Comparison of ENCODE assay signal across 10 cellular contexts in the genomic region with DNA sequence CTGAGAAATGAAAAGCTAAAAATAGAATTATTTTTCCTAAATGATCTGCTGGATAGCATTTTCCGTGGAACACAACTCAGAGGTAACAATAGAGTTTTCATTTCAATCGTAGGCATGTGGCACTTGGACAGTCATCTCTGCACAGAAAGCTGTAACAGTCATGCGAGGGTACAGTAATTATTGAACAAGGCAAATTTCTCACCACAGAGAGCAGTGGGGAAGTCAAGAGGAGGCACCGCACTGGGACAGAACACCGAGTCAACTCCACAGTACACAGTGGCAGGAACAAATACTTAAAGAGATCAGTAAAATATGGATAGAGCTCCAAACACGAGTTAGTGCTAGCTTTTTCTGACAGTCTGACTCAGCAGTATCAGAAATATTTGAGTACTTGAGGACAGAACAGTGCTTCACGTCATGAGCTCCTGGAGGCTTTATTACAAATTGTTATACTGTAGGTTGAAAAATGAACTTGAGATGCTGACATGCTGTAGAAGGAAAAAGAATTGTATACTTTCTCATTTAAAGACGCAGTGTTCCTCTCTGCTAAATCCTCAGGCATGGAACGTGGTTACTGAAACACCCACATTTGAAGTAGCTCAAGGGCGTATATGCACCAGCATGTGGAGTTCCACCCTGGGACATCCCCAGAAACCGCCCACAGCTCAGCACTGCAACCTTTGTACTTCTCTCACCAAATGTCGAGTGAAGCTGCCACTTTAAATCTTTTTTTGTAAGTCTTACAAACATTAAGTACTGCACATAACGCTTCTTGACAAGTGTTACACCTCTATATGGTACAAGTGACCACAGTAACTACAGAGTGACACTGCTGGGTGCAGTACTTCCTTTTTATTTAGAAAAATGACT. TPM values are rescaled to one million over a fixed set of nuclear protein-coding genes. Genes with fewer than 3 reads are reported as not detected.
DNase-seq lines count a peak whose midpoint lies in the region; FAIRE-seq and TF ChIP-seq lines count a peak whose summit lies in the region.
"Had no signal": no experiment of that assay in that cellular context is flagged by ENCODE, and none has a peak within 500 bp of the region (broad histone marks: within the 10 kb centered on the region; RNA-seq: fewer than 3 reads in every experiment).

No MANE protein-coding gene starts in this region.

- H3K27ac ChIP-seq in Peyer's patch (peak overlapping the region in 3 of 4 donors; percentile 2 to 45 (median 13)), caudate nucleus (ENCODE audit: low read depth, low read length) (peak overlapping the region; percentile 63), ascending aorta (no peak overlapping the region), hepatocyte (no peak overlapping the region)

- peak; percentile 39 for FAIRE-seq in GM19239 (lab: Jason Lieb, UNC)

- no peaks in the 10 kb centered on the region for H3K27me3 ChIP-seq in Peyer's patch
- no peaks in the 10 kb centered on the region for H3K27me3 ChIP-seq in ascending aorta
- no peaks in the 10 kb centered on the region for H3K27me3 ChIP-seq in hepatocyte

- no peak overlapping the region for H2AFZ ChIP-seq in hepatocyte

- no peaks in the 10 kb centered on the region for H4K20me1 ChIP-seq in hepatocyte (ENCODE audit: insufficient read depth, poor library complexity, severe bottlenecking)

- 86% methylated on average over 13 of the region's 13 CpGs for WGBS in hepatocyte (ENCODE audit: low lambda C conversion rate, missing lambda C conversion rate)

- no peak overlapping the region for H3K4me3 ChIP-seq in Peyer's patch
- no peak overlapping the region for H3K4me3 ChIP-seq in ascending aorta
- H3K4me3 ChIP-seq in hepatocyte: no peak overlapping the region

- H3K4me1 ChIP-seq in Peyer's patch (no peaks in the 10 kb centered on the region), ascending aorta (no peaks in the 10 kb centered on the region), hepatocyte (ENCODE audit: insufficient read depth) (no peaks in the 10 kb centered on the region)

- TF ChIP-seq CTCF in Peyer's patch (IDR thresholded peaks at IDR 0.05) (no peak), ascending aorta (IDR thresholded peaks at IDR 0.05) (no peak), hepatocyte (IDR thresholded peaks at IDR 0.05; ENCODE audit: poor library complexity) (no peak)

- H3K9me2 ChIP-seq in hepatocyte (replicated peaks; ENCODE audit: insufficient read depth): no peaks in the 10 kb centered on the region

- H3K9me3 ChIP-seq in Peyer's patch (no peaks in the 10 kb centered on the region), ascending aorta (no peaks in the 10 kb centered on the region), hepatocyte (ENCODE audit: low read depth) (no peaks in the 10 kb centered on the region)

- H3K79me2 ChIP-seq in hepatocyte: no peaks in the 10 kb centered on the region

- H3K36me3 ChIP-seq in Peyer's patch (peaks cover 0 to 80% (median 3%) of the 10 kb centered on the region in 3 donors), ascending aorta (peaks cover 68 to 77% of the 10 kb centered on the region in 2 donors), hepatocyte (replicated peaks; ENCODE audit: insufficient read depth, low read depth) (peaks cover 3% of the 10 kb centered on the region)

- DNase-seq in GM19239 (ENCODE audit: insufficient read length, low spot score) (peak; percentile 25), Peyer's patch (peak in 1 of 3 donors; percentile 62), caudate nucleus (lab: John Stamatoyannopoulos, UW) (peak in 32 of 61 donors; percentile 10 to 87 (median 32)), HUDEP-2 (lab: John Stamatoyannopoulos, UW; ENCODE audit: unreplicated experiment in 76 of 76) (no peak), ascending aorta (ENCODE audit: low spot score in 2 of 2) (no peak), hepatocyte (ENCODE audit: low spot score) (no peak), kidney glomerular epithelial cell (lab: John Stamatoyannopoulos, UW) (no peak)
- DNase-seq in stimulated activated CD4-positive, alpha-beta T cell treated with anti-CD3 and anti-CD28 coated beads, Interleukin-4, amount 100 ng/mL, for 48 hours (ENCODE audit: low read depth in 2 of 2): peak; percentile 19 to 51
- DNase-seq: HFFc6, NCI-H1092 had no signal

- no peak overlapping the region for H3K4me2 ChIP-seq in hepatocyte

- no peak for TF ChIP-seq POLR2A in Peyer's patch (IDR thresholded peaks at IDR 0.05)

- intact Hi-C loops in ascending aorta (cut with DNase I): no loop called here

RNA-seq across cellular contexts. Expression of a gene that starts 27.4 kb away (rescaled TPM):
- total RNA-seq in Peyer's patch: 1 to 10 TPM; 3.3 to 4.8 (median 3.4) TPM
- 1.1 TPM for total RNA-seq in ascending aorta
- total RNA-seq in hepatocyte: 1.9 and 2.0 TPM in 2 replicates
- 3.1 and 3.5 TPM in 2 replicates for polyA plus RNA-seq in hepatocyte

Comparison
In these comparisons a context has a peak if more than half of its experiments do, and no peak if none do; other contexts are left out.
1. DNase-seq: peak in GM19239 (single experiment), caudate nucleus (32 of 61) and stimulated activated CD4-positive, alpha-beta T cell treated with anti-CD3 and anti-CD28 coated beads, Interleukin-4, amount 100 ng/mL, for 48 hours (2 of 2); none in HUDEP-2 (0 of 76), ascending aorta (0 of 2), hepatocyte (single experiment) and kidney glomerular epithelial cell (single experiment).
2. H3K27ac ChIP-seq: peak in Peyer's patch (3 of 4) and caudate nucleus (single experiment); none in ascending aorta (0 of 2) and hepatocyte (single experiment).